10 cellular contexts compared by ENCODE assay signal in the genomic region with DNA sequence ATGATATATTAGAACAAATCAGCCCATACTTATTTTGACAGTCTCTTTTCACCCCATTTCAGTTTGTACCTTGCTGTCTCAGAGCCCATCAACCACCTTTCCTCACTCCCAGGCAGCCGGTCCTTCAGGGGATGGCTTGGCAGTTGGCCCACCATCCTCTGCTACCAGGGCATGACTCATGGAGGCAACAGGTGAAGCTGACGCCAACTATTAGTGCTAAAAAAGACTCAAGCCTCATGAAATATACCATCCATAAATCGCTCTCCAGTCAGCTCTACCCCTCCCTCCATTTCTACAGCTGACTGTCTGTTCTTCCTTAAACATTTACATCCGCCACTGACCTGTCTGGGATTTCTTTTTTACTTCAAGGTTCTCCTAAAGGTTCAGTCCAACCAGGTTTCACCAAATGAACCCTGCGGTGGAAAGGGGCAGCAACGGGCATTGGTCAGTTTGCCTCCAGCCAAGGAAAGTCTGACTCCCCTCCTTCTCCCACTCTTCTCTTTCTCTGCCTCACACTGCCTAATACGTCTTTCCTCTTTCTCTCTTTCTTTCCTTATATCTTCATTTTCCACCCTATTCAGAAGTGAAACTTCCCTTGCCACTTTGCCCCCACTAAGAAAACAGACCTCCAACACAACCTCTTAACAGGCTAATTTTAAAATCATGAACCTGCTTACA.
DNase-seq lines count a peak whose midpoint lies in the region; ATAC-seq, FAIRE-seq and TF ChIP-seq lines count a peak whose summit lies in the region.
"Had no signal": no experiment of that assay in that cellular context is flagged by ENCODE, and none has a peak within 500 bp of the region (broad histone marks: within the 10 kb centered on the region; RNA-seq: fewer than 3 reads in every experiment).

No MANE protein-coding gene starts in this region.

- peak overlapping the region; percentile 71 for H3K4me3 Mint-ChIP-seq in T-helper 17 cell
- H3K4me3 Mint-ChIP-seq in mesothelial cell of epicardium, result no peak overlapping the region

- TF ChIP-seq POLR2A in H54 (IDR thresholded peaks at IDR 0.05; ENCODE audit: low read depth, low read length), result no peak

- DNase-seq in COLO668 (lab: John Stamatoyannopoulos, UW; ENCODE audit: unreplicated experiment) (peak; percentile 72), H54 (ENCODE audit: insufficient read length, low spot score) (no peak), T-helper 17 cell (no peak), mesothelial cell of epicardium (ENCODE audit: low spot score in 2 of 2, unreplicated experiment in 2 of 2) (no peak), putamen (ENCODE audit: low spot score) (no peak)
- no peak for DNase-seq in stimulated activated naive CD4-positive, alpha-beta T cell (lab: John Stamatoyannopoulos, UW)
- DNase-seq: esophagus squamous epithelium, MV-4-11 had no signal

- H3K4me1 Mint-ChIP-seq in T-helper 17 cell, result peaks cover 45% of the 10 kb centered on the region
- H3K4me1 Mint-ChIP-seq in mesothelial cell of epicardium, result peaks cover 22% of the 10 kb centered on the region

- peak overlapping the region; percentile 51 for H3K27ac Mint-ChIP-seq in T-helper 17 cell
- peak overlapping the region; percentile 10 for H3K27ac Mint-ChIP-seq in mesothelial cell of epicardium

- H3K36me3 Mint-ChIP-seq in T-helper 17 cell (ENCODE audit: low read depth) (peaks cover 9% of the 10 kb centered on the region), mesothelial cell of epicardium (peaks cover 10% of the 10 kb centered on the region)

- H3K9me3 ChIP-seq in T-helper 17 cell (ENCODE audit: control insufficient read depth, low read length, poor library complexity, severe bottlenecking), result no peaks in the 10 kb centered on the region
- H3K9me3 ChIP-seq: esophagus squamous epithelium had no signal

- no peak for TF ChIP-seq CTCF in mesothelial cell of epicardium (IDR thresholded peaks at IDR 0.05; ENCODE audit: unreplicated experiment)

- no peaks in the 10 kb centered on the region for H3K27me3 Mint-ChIP-seq in T-helper 17 cell
- no peaks in the 10 kb centered on the region for H3K27me3 Mint-ChIP-seq in mesothelial cell of epicardium (ENCODE audit: low read depth)

- H3K9me3 Mint-ChIP-seq in mesothelial cell of epicardium, result no peaks in the 10 kb centered on the region

- ATAC-seq in T-helper 17 cell (no peak), HG02981 (IDR thresholded peaks at IDR 0.05; ENCODE audit: unreplicated experiment) (no peak), GM19351 (IDR thresholded peaks at IDR 0.05; ENCODE audit: unreplicated experiment) (no peak)

- peak; percentile 75 for FAIRE-seq in H54 (lab: Jason Lieb, UNC)
